10 cellular contexts compared by ENCODE assay signal in the genomic region with DNA sequence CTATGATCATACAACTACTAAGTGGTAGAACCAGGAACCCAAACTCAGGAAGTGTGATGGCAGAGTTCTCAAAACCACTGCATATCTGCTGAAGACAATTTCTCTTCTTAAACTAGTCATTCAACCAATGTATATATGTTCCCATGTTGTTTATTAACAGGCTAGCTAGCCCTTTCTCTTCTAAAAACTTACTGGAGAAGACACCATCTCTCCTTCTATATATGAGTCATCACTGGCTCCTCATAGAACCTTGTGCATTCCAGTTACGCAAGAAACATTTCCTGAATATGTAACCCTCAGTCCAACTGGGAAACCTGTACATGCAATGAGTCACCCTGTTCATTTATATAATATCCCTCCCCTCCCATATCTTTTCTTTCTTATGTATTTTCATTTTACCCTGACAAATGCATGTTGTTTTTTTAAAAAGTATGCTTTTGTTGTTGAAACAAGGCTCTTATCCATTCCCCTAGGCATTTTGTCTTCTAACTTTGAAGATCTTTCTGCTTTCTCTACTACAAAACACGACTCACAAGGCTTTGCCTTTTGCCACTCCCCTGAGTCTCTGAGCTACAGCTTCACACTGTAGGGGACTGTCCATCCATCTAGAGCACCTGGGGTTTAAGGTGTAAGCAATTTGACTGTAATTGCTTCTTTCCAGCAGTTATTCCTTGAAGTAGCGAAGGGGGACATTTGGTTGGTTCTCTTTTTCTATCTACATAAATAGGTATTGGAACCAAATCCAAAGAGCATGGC.
DNase-seq lines count a peak whose midpoint lies in the region; ATAC-seq and TF ChIP-seq lines count a peak whose summit lies in the region.
"Had no signal": no experiment of that assay in that cellular context is flagged by ENCODE, and none has a peak within 500 bp of the region (broad histone marks: within the 10 kb centered on the region; RNA-seq: fewer than 3 reads in every experiment).

No MANE protein-coding gene starts in this region.

- no peak overlapping the region for H3K27ac ChIP-seq in brain microvascular endothelial cell

- DNase-seq in HPDE6-E6E7 (ENCODE audit: extremely low spot score) (peak; percentile 71), brain microvascular endothelial cell (peak; percentile 73), retinal pigment epithelial cell (ENCODE audit: low read depth) (peak; percentile 83), DMS79 treated with DMSO at 0.1 percent for 48 hours (lab: John Stamatoyannopoulos, UW) (no peak), NCI-H526 treated with DMSO at 0.1 percent for 48 hours (lab: John Stamatoyannopoulos, UW) (no peak), NCI-H82 (lab: John Stamatoyannopoulos, UW) (no peak), DMS79 (lab: John Stamatoyannopoulos, UW) (no peak)
- DNase-seq: activated naive CD8-positive, alpha-beta T cell treated with anti-CD3 and anti-CD28 coated beads, Interleukin-2, amount 10 ng/mL, durations not matched to agents 7 days and 5 days had no signal

- TF ChIP-seq CTCF in brain microvascular endothelial cell (IDR thresholded peaks at IDR 0.05; ENCODE audit: low read depth, low read length, missing control alignments) = no peak
- TF ChIP-seq CTCF in retinal pigment epithelial cell (conservative IDR thresholded peaks at IDR 0.05; ENCODE audit: low read depth, low read length) = no peak

- peak; percentile 65 for ATAC-seq in GM19397 (IDR thresholded peaks at IDR 0.05; ENCODE audit: unreplicated experiment)
- ATAC-seq: Panc1 had no signal

- no peaks in the 10 kb centered on the region for H3K27me3 ChIP-seq in brain microvascular endothelial cell (replicated peaks)

- H3K4me3 ChIP-seq in brain microvascular endothelial cell (ENCODE audit: low read depth, low read length) (no peak overlapping the region), retinal pigment epithelial cell (ENCODE audit: low read length) (no peak overlapping the region)

- H3K36me3 ChIP-seq in brain microvascular endothelial cell (replicated peaks) = no peaks in the 10 kb centered on the region

- in situ Hi-C loops in brain microvascular endothelial cell (cut with HindIII; ENCODE audit: low pct_ligation_motif_present, low sequenced_read_pairs) = no loop called here

Comparison
In these comparisons a context has a peak if more than half of its experiments do, and no peak if none do; other contexts are left out.
1. DNase-seq: peak in HPDE6-E6E7 (single experiment), brain microvascular endothelial cell (single experiment) and retinal pigment epithelial cell (single experiment); none in DMS79 treated with DMSO at 0.1 percent for 48 hours (single experiment), NCI-H526 treated with DMSO at 0.1 percent for 48 hours (single experiment), NCI-H82 (single experiment) and DMS79 (single experiment).